Comparison of ENCODE assay signal across 14 cellular contexts in the genomic region with DNA sequence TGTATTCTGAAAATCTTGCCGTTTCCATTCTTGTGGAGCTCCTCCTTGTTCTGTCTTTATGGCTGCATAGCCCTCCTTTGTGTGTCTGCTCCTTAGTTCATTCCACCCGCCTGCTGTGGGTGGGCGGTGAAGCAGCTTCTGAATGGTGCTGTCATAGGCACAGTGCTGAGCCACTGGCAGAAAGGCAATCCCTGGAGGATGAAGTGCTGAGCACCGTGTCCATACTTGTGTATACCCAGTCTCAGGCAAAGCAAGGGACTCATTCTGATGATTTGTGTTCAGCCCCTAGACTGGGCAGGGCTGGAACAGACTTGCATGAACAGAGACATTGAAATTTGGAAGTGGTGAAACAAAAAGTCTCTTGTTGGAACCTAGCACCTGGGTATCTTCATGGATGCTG.
DNase-seq lines count a peak whose midpoint lies in the region; ATAC-seq and TF ChIP-seq lines count a peak whose summit lies in the region.
"Had no signal": no experiment of that assay in that cellular context is flagged by ENCODE, and none has a peak within 500 bp of the region (broad histone marks: within the 10 kb centered on the region; RNA-seq: fewer than 3 reads in every experiment).

No MANE protein-coding gene starts in this region.

- peak; percentile 63 for ATAC-seq in foreskin keratinocyte
- ATAC-seq: HepG2 had no signal

- no peaks in the 10 kb centered on the region for H3K36me3 ChIP-seq in trophoblast cell (ENCODE audit: control insufficient read depth in 1 of 2, insufficient read depth in 2 of 2, low read length in 2 of 2)
- H3K36me3 ChIP-seq in effector memory CD4-positive, alpha-beta T cell (ENCODE audit: control insufficient read depth, insufficient read depth, low read length): no peaks in the 10 kb centered on the region
- H3K36me3 ChIP-seq: BLaER1 treated with 17β-estradiol and CSF1 and Interleukin-3, amounts not matched to agents 10 nM and 100 nM had no signal

- no peak overlapping the region for H3K4ac ChIP-seq in trophoblast cell (ENCODE audit: low read depth, low read length)

- no peak overlapping the region for H3K4me3 ChIP-seq in trophoblast cell (ENCODE audit: low read depth, low read length)
- no peak overlapping the region for H3K4me3 ChIP-seq in effector memory CD4-positive, alpha-beta T cell (ENCODE audit: insufficient read depth, low read depth, low read length, poor library complexity, severe bottlenecking)
- H3K4me3 ChIP-seq in coronary artery: no peak overlapping the region
- H3K4me3 ChIP-seq: BLaER1 treated with 17β-estradiol and CSF1 and Interleukin-3, amounts not matched to agents 10 nM and 100 nM; GM23248 had no signal

- H3K79me1 ChIP-seq in trophoblast cell (ENCODE audit: low read length): no peaks in the 10 kb centered on the region

- H3K9ac ChIP-seq in trophoblast cell (ENCODE audit: low read length): no peak overlapping the region
- H3K9ac ChIP-seq: BLaER1 treated with 17β-estradiol and CSF1 and Interleukin-3, amounts not matched to agents 10 nM and 100 nM; GM23248 had no signal

- H3K27ac ChIP-seq in foreskin keratinocyte: no peak overlapping the region
- H3K27ac ChIP-seq in trophoblast cell (ENCODE audit: low read depth, low read length): no peak overlapping the region
- H3K27ac ChIP-seq in effector memory CD4-positive, alpha-beta T cell (ENCODE audit: insufficient read depth, low read length, poor library complexity, severe bottlenecking): no peak overlapping the region
- no peak overlapping the region for H3K27ac ChIP-seq in coronary artery
- H3K27ac ChIP-seq: BLaER1 treated with 17β-estradiol and CSF1 and Interleukin-3, amounts not matched to agents 10 nM and 100 nM; GM23248 had no signal

- no peaks in the 10 kb centered on the region for H3K79me2 ChIP-seq in trophoblast cell (ENCODE audit: control insufficient read depth, insufficient read depth, low read length, poor library complexity)

- H2BK12ac ChIP-seq in trophoblast cell (ENCODE audit: low read length): no peak overlapping the region

- no peak overlapping the region for H2BK5ac ChIP-seq in trophoblast cell (ENCODE audit: low read depth, low read length, poor library complexity)

- no peak overlapping the region for H2AFZ ChIP-seq in trophoblast cell (ENCODE audit: insufficient read depth, low read length, poor library complexity)
- H2AFZ ChIP-seq: GM23248 had no signal

- H3K9me3 Mint-ChIP-seq in mesothelial cell of epicardium: no peaks in the 10 kb centered on the region
- H3K9me3 Mint-ChIP-seq: CD4-positive, CD25-positive, alpha-beta regulatory T cell had no signal

- peak overlapping the region; percentile 25 for H3K23ac ChIP-seq in trophoblast cell (ENCODE audit: low read length)

- no peak overlapping the region for H4K12ac ChIP-seq in trophoblast cell (ENCODE audit: low read depth, low read length)

- H3K36me3 Mint-ChIP-seq in mesothelial cell of epicardium: no peaks in the 10 kb centered on the region
- H3K36me3 Mint-ChIP-seq: CD4-positive, CD25-positive, alpha-beta regulatory T cell had no signal

- no peaks in the 10 kb centered on the region for H3K9me3 ChIP-seq in trophoblast cell (ENCODE audit: insufficient read depth, low read depth, low read length)
- H3K9me3 ChIP-seq in effector memory CD4-positive, alpha-beta T cell (ENCODE audit: control insufficient read depth, low read length): no peaks in the 10 kb centered on the region
- H3K9me3 ChIP-seq: BLaER1 treated with 17β-estradiol and CSF1 and Interleukin-3, amounts not matched to agents 10 nM and 100 nM had no signal

- no peak overlapping the region for H3K14ac ChIP-seq in trophoblast cell (ENCODE audit: low read length)

- H3K4me1 Mint-ChIP-seq in mesothelial cell of epicardium: no peaks in the 10 kb centered on the region
- H3K4me1 Mint-ChIP-seq: CD4-positive, CD25-positive, alpha-beta regulatory T cell had no signal

- peaks cover 55% of the 10 kb centered on the region for H3K27me3 Mint-ChIP-seq in mesothelial cell of epicardium (ENCODE audit: low read depth)

- H3K4me2 ChIP-seq in trophoblast cell (ENCODE audit: low read length): no peak overlapping the region
- H3K4me2 ChIP-seq: BLaER1 treated with 17β-estradiol and CSF1 and Interleukin-3, amounts not matched to agents 10 nM and 100 nM had no signal

- DNase-seq in Ammon's horn (ENCODE audit: low spot score) (peak; percentile 54), NCI-H69 (lab: John Stamatoyannopoulos, UW) (peak; percentile 51), foreskin keratinocyte (peak; percentile 76 to 83), trophoblast cell (no peak), mesothelial cell of epicardium (ENCODE audit: low spot score in 2 of 2, unreplicated experiment in 2 of 2) (no peak), coronary artery (ENCODE audit: low spot score) (no peak)
- DNase-seq in effector memory CD4-positive, alpha-beta T cell: no peak
- DNase-seq: 8988T; AML-193; CD4-positive, CD25-positive, alpha-beta regulatory T cell; GM23248; H7 had no signal

- H2BK120ac ChIP-seq in trophoblast cell (ENCODE audit: insufficient read depth, low read length, poor library complexity): no peak overlapping the region

- no peak overlapping the region for H2AK5ac ChIP-seq in trophoblast cell (ENCODE audit: low read length)

- no peaks in the 10 kb centered on the region for H3K4me1 ChIP-seq in foreskin keratinocyte
- no peaks in the 10 kb centered on the region for H3K4me1 ChIP-seq in trophoblast cell (ENCODE audit: control insufficient read depth in 1 of 2, insufficient read depth in 2 of 2, low read length in 2 of 2)
- no peaks in the 10 kb centered on the region for H3K4me1 ChIP-seq in effector memory CD4-positive, alpha-beta T cell (ENCODE audit: control insufficient read depth, insufficient read depth, low read length, poor library complexity, severe bottlenecking)

- no peak overlapping the region for H4K8ac ChIP-seq in trophoblast cell (ENCODE audit: low read depth, low read length)

- no CpG with 5 or more reads among the region's 4 CpGs for WGBS in trophoblast cell (ENCODE audit: extremely low coverage, insufficient coverage, insufficient read length)

- no peak for TF ChIP-seq CTCF in foreskin keratinocyte (conservative IDR thresholded peaks at IDR 0.05)
- no peak for TF ChIP-seq CTCF in mesothelial cell of epicardium (IDR thresholded peaks at IDR 0.05; ENCODE audit: unreplicated experiment)
- no peak for TF ChIP-seq CTCF in coronary artery (IDR thresholded peaks at IDR 0.05)

- H3K27me3 ChIP-seq in foreskin keratinocyte (peaks cover 4% of the 10 kb centered on the region), trophoblast cell (ENCODE audit: insufficient read depth, low read length) (no peaks in the 10 kb centered on the region)
- H3K27me3 ChIP-seq in effector memory CD4-positive, alpha-beta T cell (replicated peaks; ENCODE audit: control insufficient read depth, insufficient read depth, low read length, poor library complexity, severe bottlenecking): no peaks in the 10 kb centered on the region
- H3K27me3 ChIP-seq: BLaER1 treated with 17β-estradiol and CSF1 and Interleukin-3, amounts not matched to agents 10 nM and 100 nM had no signal

- H4K91ac ChIP-seq in trophoblast cell (ENCODE audit: low read depth, low read length): no peak overlapping the region

- no peak overlapping the region for H3K4me3 Mint-ChIP-seq in mesothelial cell of epicardium
- H3K4me3 Mint-ChIP-seq: CD4-positive, CD25-positive, alpha-beta regulatory T cell had no signal

- H3K27ac Mint-ChIP-seq in mesothelial cell of epicardium: no peak overlapping the region
- H3K27ac Mint-ChIP-seq: CD4-positive, CD25-positive, alpha-beta regulatory T cell had no signal

- no peak overlapping the region for H3K18ac ChIP-seq in trophoblast cell (ENCODE audit: low read length)

Comparison
In these comparisons a context has a peak if more than half of its experiments do, and no peak if none do; other contexts are left out.
1. DNase-seq: peak in Ammon's horn (single experiment), NCI-H69 (single experiment) and foreskin keratinocyte (2 of 2); none in trophoblast cell (0 of 2), mesothelial cell of epicardium (0 of 2), effector memory CD4-positive, alpha-beta T cell (0 of 3) and coronary artery (single experiment).